In the genomic region with DNA sequence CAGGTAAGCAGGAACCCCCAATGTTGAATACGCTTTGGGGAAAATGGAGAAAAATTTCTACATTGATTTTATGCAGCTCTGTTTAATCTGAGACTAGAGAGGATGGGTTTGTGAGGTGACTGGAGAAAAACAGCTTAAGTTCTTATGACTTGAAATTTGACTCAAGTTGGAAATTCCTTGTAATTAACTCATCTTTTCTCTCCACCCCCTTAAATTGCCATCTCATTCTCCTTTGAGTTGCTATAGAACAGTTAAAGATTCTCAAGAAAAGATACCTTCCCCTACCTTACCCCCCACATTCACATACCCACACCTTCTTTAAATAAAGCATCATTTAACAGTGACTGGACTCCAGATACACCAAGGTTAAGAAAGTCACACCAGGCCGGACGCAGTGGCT, we compare ENCODE assay signal across 21 cellular contexts. TPM values are rescaled to one million over a fixed set of nuclear protein-coding genes. Genes with fewer than 3 reads are reported as not detected.
DNase-seq lines count a peak whose midpoint lies in the region; ATAC-seq and TF ChIP-seq lines count a peak whose summit lies in the region.
"Had no signal": no experiment of that assay in that cellular context is flagged by ENCODE, and none has a peak within 500 bp of the region (broad histone marks: within the 10 kb centered on the region; RNA-seq: fewer than 3 reads in every experiment).

No MANE protein-coding gene starts in this region.

- DNase-seq in T-helper 1 cell (no peak), EH (ENCODE audit: low read depth) (peak; percentile 67), WTC11 (ENCODE audit: low spot score) (no peak), foreskin fibroblast (peak; percentile 34 to 59), putamen (ENCODE audit: low spot score) (no peak), NCI-H748 (lab: John Stamatoyannopoulos, UW; ENCODE audit: unreplicated experiment) (no peak), NK-92 (lab: John Stamatoyannopoulos, UW; ENCODE audit: unreplicated experiment) (no peak)
- DNase-seq: activated naive CD4-positive, alpha-beta T cell treated with anti-CD3 and anti-CD28 coated beads, Interleukin-2, amount 50 U/mL, for 16 hours; effector memory CD4-positive, alpha-beta T cell; esophagus squamous epithelium; head of caudate nucleus; left ventricle myocardium inferior; NCI-H1417; NCI-H510A; SK-N-SH; stomach; T-helper 9 cell had no signal

- CTCF ChIA-PET in WTC11 (lab: Charles Lee), result no interaction called here

- peak overlapping the region; percentile 42 for H3K27ac Mint-ChIP-seq in T-helper 1 cell treated with Interleukin-12 subunit alpha and Interleukin-12 subunit beta and Interleukin-4 antibody, amounts not matched to agents 30 μg/mL and 1 μg/mL, for 36 hours
- H3K27ac Mint-ChIP-seq in WTC11, result peak overlapping the region; percentile 8; the same call in 1 of the 2 replicates
- H3K27ac Mint-ChIP-seq: B cell, type B pancreatic cell had no signal

- H3K27me3 Mint-ChIP-seq in T-helper 1 cell treated with Interleukin-12 subunit alpha and Interleukin-12 subunit beta and Interleukin-4 antibody, amounts not matched to agents 30 μg/mL and 1 μg/mL, for 36 hours (ENCODE audit: low read depth), result no peaks in the 10 kb centered on the region
- H3K27me3 Mint-ChIP-seq in WTC11 (ENCODE audit: low read depth), result no peaks in the 10 kb centered on the region
- H3K27me3 Mint-ChIP-seq: B cell, type B pancreatic cell had no signal

- H3K36me3 Mint-ChIP-seq in T-helper 1 cell treated with Interleukin-12 subunit alpha and Interleukin-12 subunit beta and Interleukin-4 antibody, amounts not matched to agents 30 μg/mL and 1 μg/mL, for 36 hours (ENCODE audit: low read depth), result peaks cover 37% of the 10 kb centered on the region
- H3K36me3 Mint-ChIP-seq in WTC11, result peaks cover 31% of the 10 kb centered on the region

- no peak overlapping the region for H3K4me3 Mint-ChIP-seq in T-helper 1 cell treated with Interleukin-12 subunit alpha and Interleukin-12 subunit beta and Interleukin-4 antibody, amounts not matched to agents 30 μg/mL and 1 μg/mL, for 36 hours
- no peak overlapping the region for H3K4me3 Mint-ChIP-seq in WTC11
- H3K4me3 Mint-ChIP-seq: B cell, type B pancreatic cell had no signal

- peaks cover 26% of the 10 kb centered on the region for H3K9me3 Mint-ChIP-seq in T-helper 1 cell treated with Interleukin-12 subunit alpha and Interleukin-12 subunit beta and Interleukin-4 antibody, amounts not matched to agents 30 μg/mL and 1 μg/mL, for 36 hours
- H3K9me3 Mint-ChIP-seq in WTC11, result peaks cover 29% of the 10 kb centered on the region

- H3K4me3 ChIP-seq in foreskin fibroblast (ENCODE audit: low read depth in 1 of 2, low read length in 2 of 2), result no peak overlapping the region
- H3K4me3 ChIP-seq: esophagus squamous epithelium, left ventricle myocardium inferior, skin epidermis, stomach had no signal

- TF ChIP-seq CTCF in WTC11 (IDR thresholded peaks at IDR 0.05), result no peak
- TF ChIP-seq CTCF in foreskin fibroblast (IDR thresholded peaks at IDR 0.05; ENCODE audit: low read depth, low read length), result no peak

- POLR2A ChIA-PET in WTC11 (lab: Charles Lee), result no interaction called here

- H3K4me1 Mint-ChIP-seq in T-helper 1 cell treated with Interleukin-12 subunit alpha and Interleukin-12 subunit beta and Interleukin-4 antibody, amounts not matched to agents 30 μg/mL and 1 μg/mL, for 36 hours (ENCODE audit: low read depth), result peaks cover 32% of the 10 kb centered on the region
- peaks cover 14% of the 10 kb centered on the region for H3K4me1 Mint-ChIP-seq in WTC11

- no peak for ATAC-seq in WTC11

TF ChIP-seq in WTC11, 78 proteins besides CTCF, POLR2A, EP300 and RAD21:
- TF ChIP-seq TEAD4 (CRISPR knock-in tag; IDR thresholded peaks at IDR 0.05) (no peak), HMGXB4 (CRISPR knock-in tag; IDR thresholded peaks at IDR 0.05) (no peak), GTF2I (CRISPR knock-in tag; conservative IDR thresholded peaks at IDR 0.05) (no peak), ATF6 (CRISPR knock-in tag; IDR thresholded peaks at IDR 0.05) (no peak), ETV6 (CRISPR knock-in tag; IDR thresholded peaks at IDR 0.05) (no peak), NFE2L1 (CRISPR knock-in tag; IDR thresholded peaks at IDR 0.05) (no peak), MAX (CRISPR knock-in tag; IDR thresholded peaks at IDR 0.05) (no peak), RORB (CRISPR knock-in tag; IDR thresholded peaks at IDR 0.05) (no peak), PRRX2 (CRISPR knock-in tag; IDR thresholded peaks at IDR 0.05) (no peak)
- TF ChIP-seq, protein P1, sequence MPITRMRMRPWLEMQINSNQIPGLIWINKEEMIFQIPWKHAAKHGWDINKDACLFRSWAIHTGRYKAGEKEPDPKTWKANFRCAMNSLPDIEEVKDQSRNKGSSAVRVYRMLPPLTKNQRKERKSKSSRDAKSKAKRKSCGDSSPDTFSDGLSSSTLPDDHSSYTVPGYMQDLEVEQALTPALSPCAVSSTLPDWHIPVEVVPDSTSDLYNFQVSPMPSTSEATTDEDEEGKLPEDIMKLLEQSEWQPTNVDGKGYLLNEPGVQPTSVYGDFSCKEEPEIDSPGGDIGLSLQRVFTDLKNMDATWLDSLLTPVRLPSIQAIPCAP (CRISPR knock-in tag; IDR thresholded peaks at IDR 0.05), result no peak
- TF ChIP-seq, protein P2, sequence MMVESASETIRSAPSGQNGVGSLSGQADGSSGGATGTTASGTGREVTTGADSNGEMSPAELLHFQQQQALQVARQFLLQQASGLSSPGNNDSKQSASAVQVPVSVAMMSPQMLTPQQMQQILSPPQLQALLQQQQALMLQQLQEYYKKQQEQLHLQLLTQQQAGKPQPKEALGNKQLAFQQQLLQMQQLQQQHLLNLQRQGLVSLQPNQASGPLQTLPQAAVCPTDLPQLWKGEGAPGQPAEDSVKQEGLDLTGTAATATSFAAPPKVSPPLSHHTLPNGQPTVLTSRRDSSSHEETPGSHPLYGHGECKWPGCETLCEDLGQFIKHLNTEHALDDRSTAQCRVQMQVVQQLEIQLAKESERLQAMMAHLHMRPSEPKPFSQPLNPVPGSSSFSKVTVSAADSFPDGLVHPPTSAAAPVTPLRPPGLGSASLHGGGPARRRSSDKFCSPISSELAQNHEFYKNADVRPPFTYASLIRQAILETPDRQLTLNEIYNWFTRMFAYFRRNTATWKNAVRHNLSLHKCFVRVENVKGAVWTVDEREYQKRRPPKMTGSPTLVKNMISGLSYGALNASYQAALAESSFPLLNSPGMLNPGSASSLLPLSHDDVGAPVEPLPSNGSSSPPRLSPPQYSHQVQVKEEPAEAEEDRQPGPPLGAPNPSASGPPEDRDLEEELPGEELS (CRISPR knock-in tag; IDR thresholded peaks at IDR 0.05), result no peak
- TF ChIP-seq, protein P3, sequence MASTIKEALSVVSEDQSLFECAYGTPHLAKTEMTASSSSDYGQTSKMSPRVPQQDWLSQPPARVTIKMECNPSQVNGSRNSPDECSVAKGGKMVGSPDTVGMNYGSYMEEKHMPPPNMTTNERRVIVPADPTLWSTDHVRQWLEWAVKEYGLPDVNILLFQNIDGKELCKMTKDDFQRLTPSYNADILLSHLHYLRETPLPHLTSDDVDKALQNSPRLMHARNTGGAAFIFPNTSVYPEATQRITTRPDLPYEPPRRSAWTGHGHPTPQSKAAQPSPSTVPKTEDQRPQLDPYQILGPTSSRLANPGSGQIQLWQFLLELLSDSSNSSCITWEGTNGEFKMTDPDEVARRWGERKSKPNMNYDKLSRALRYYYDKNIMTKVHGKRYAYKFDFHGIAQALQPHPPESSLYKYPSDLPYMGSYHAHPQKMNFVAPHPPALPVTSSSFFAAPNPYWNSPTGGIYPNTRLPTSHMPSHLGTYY (CRISPR knock-in tag; IDR thresholded peaks at IDR 0.05), result no peak

RNA-seq across cellular contexts. Expression of gene ZNRF1, which starts 24.2 kb away (rescaled TPM):
- total RNA-seq in WTC11 (2021), result 44.3 to 47.6 TPM (median 46.5 TPM) in 3 replicates

RNA-seq across cellular contexts. Expression of gene WDR59, which starts 38.1 kb away (rescaled TPM):
- total RNA-seq in WTC11 (2021), result 100 to 111 TPM (median 102 TPM) in 3 replicates

Comparison
In these comparisons a context has a peak if more than half of its experiments do, and no peak if none do; other contexts are left out.
1. DNase-seq: peak in EH (single experiment) and foreskin fibroblast (2 of 2); none in T-helper 1 cell (0 of 5), WTC11 (single experiment), putamen (single experiment), NCI-H748 (single experiment) and NK-92 (single experiment).